23 cellular contexts compared by ENCODE assay signal in the genomic region with DNA sequence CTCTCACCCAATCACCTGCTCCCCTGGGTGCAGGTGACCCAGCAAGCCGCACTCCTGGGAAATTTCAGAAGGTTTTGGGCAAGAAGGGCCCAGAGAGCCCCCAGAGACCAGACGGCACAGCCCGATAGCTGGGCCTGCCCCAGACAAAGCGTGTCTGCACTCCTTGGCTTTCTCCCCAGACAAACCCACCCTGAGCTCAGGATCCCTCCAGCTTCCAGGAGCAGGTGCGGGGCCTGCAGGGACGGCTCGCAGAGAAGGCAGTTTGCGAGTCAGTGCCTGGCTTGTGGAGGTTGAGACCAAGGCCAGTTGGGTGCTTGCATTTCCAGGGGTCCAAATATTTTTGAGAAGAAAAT.
"Had no signal": no experiment of that assay in that cellular context is flagged by ENCODE, and none has a peak within 500 bp of the region (broad histone marks: within the 10 kb centered on the region; RNA-seq: fewer than 3 reads in every experiment).

No MANE protein-coding gene starts in this region.

- H3K27me3 ChIP-seq: adrenal gland, ascending aorta, hepatocyte, neural progenitor cell, thyroid gland had no signal

- H3K9ac ChIP-seq: neural progenitor cell had no signal

- H3K36me3 ChIP-seq: adrenal gland, ascending aorta, brain microvascular endothelial cell, left ventricle myocardium inferior, neural progenitor cell, spleen, thyroid gland had no signal

- H3K9me3 ChIP-seq: adrenal gland, ascending aorta, left ventricle myocardium inferior, spleen, thyroid gland had no signal

- H3K27ac ChIP-seq: adrenal gland, ascending aorta, brain microvascular endothelial cell, foreskin keratinocyte, hepatocyte, left ventricle myocardium inferior, neural progenitor cell, thyroid gland had no signal

- H2AFZ ChIP-seq: hepatocyte, neural progenitor cell had no signal

- ATAC-seq: activated T-cell treated with anti-CD3 and anti-CD28 coated beads, Interleukin-2, amount 50 U/mL, for 4 hours; foreskin keratinocyte; naive thymus-derived CD8-positive, alpha-beta T cell; stimulated activated naive CD8-positive, alpha-beta T cell treated with anti-CD3 and anti-CD28 coated beads, Interleukin-15, Interleukin-2, amounts not matched to agents 100 U/mL and 50 U/mL, for 24 hours; WTC11 had no signal

- H3K4me2 ChIP-seq: hepatocyte, neural progenitor cell had no signal

- H3K4me3 ChIP-seq: adrenal gland, ascending aorta, hepatocyte, left ventricle myocardium inferior, neural progenitor cell, spleen, thyroid gland had no signal

- H3K4me1 ChIP-seq: ascending aorta, foreskin keratinocyte had no signal

- DNase-seq: activated CD4-positive, alpha-beta T cell treated with anti-CD3 and anti-CD28 coated beads, Interleukin-2, amount 50 U/mL, for 4 hours; activated CD8-positive, alpha-beta memory T cell treated with anti-CD3 and anti-CD28 coated beads for 24 hours; activated CD8-positive, alpha-beta memory T cell treated with anti-CD3 and anti-CD28 coated beads, Interleukin-2, amount 50 U/mL, for 4 hours; activated naive CD4-positive, alpha-beta T cell; activated T-cell treated with anti-CD3 and anti-CD28 coated beads, Interleukin-2, amount 50 U/mL, for 4 hours; adrenal gland; brain microvascular endothelial cell; caudate nucleus; effector CD4-positive, alpha-beta T cell; erythroblast; foreskin keratinocyte; glutamatergic neuron; left ventricle myocardium inferior; naive thymus-derived CD8-positive, alpha-beta T cell; stimulated activated CD4-positive, alpha-beta T cell treated with anti-CD3 and anti-CD28 coated beads, Interleukin-4, amount 100 ng/mL, for 1 hour; stimulated activated naive CD8-positive, alpha-beta T cell treated with anti-CD3 and anti-CD28 coated beads, Interleukin-15, Interleukin-2, amounts not matched to agents 100 U/mL and 50 U/mL, for 24 hours; substantia nigra; thyroid gland had no signal
